Comparison of ENCODE assay signal across 30 cellular contexts in the genomic region with DNA sequence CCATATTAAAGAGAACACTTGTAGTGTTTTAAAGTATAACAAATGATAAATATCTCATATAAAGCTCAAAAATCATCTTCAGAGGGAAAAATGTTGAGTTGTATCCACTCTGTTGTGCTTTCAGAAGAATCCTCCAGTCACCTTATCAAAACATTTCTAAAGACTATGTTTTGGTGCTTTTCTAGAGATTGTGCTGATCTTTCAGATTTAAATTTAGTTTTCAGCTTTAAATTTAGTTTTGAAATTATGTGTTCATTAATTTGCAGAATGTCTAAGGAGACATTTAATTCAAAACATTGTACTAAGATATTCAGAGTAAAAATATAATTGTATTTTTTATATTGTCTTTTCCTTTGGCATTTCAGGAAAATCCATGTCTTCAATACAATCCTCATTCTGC.
"Had no signal": no experiment of that assay in that cellular context is flagged by ENCODE, and none has a peak within 500 bp of the region (broad histone marks: within the 10 kb centered on the region; RNA-seq: fewer than 3 reads in every experiment).

No MANE protein-coding gene starts in this region.

- DNase-seq: colonic mucosa; cortex of kidney; effector CD8-positive, alpha-beta T cell; effector memory CD8-positive, alpha-beta T cell; endodermal cell; erythroblast; esophagus squamous epithelium; foreskin fibroblast; foreskin melanocyte; gastrocnemius medialis; glutamatergic neuron; head of caudate nucleus; heart right ventricle; hippocampal formation; immature natural killer cell; islet precursor cell; kidney; kidney glomerular epithelial cell; left lung; left ventricle myocardium superior; lower lobe of right lung; mesenchymal stem cell; mucosa of descending colon; naive B cell; naive thymus-derived CD8-positive, alpha-beta T cell had no signal

- H3K27ac Mint-ChIP-seq: dendritic cell treated with granulocyte-macrophage colony-stimulating factor and Interleukin-4, amounts not matched to agents 40 ng/mL and 50 ng/mL, for 4 days; effector memory CD8-positive, alpha-beta T cell; endodermal cell; immature natural killer cell; mesothelial cell of epicardium; naive B cell; naive thymus-derived CD8-positive, alpha-beta T cell had no signal

- H3K4me3 Mint-ChIP-seq: dendritic cell treated with granulocyte-macrophage colony-stimulating factor and Interleukin-4, amounts not matched to agents 40 ng/mL and 50 ng/mL, for 4 days; effector memory CD8-positive, alpha-beta T cell; endodermal cell; immature natural killer cell; mesothelial cell of epicardium; naive B cell; naive thymus-derived CD8-positive, alpha-beta T cell had no signal

- H3K9me3 ChIP-seq: colonic mucosa, esophagus squamous epithelium, gastrocnemius medialis, left lung, lower lobe of right lung, mucosa of descending colon had no signal

- H3K4me1 Mint-ChIP-seq: immature natural killer cell; mesothelial cell of epicardium; naive B cell; naive thymus-derived CD8-positive, alpha-beta T cell had no signal

- H3K27me3 Mint-ChIP-seq: dendritic cell treated with granulocyte-macrophage colony-stimulating factor and Interleukin-4, amounts not matched to agents 40 ng/mL and 50 ng/mL, for 4 days; effector memory CD8-positive, alpha-beta T cell had no signal

- H3K36me3 Mint-ChIP-seq: immature natural killer cell; mesothelial cell of epicardium; naive B cell; naive thymus-derived CD8-positive, alpha-beta T cell had no signal

- H3K36me3 ChIP-seq: colonic mucosa, esophagus squamous epithelium, gastrocnemius medialis, heart right ventricle, left lung, lower lobe of right lung had no signal

- H3K27ac ChIP-seq: colonic mucosa, epithelial cell of prostate, esophagus squamous epithelium, gastrocnemius medialis, heart right ventricle, left lung, lower lobe of right lung had no signal

- ATAC-seq: effector memory CD8-positive, alpha-beta T cell; esophagus mucosa; gastrocnemius medialis; heart right ventricle; left lung; left ventricle myocardium superior; lower lobe of right lung; mucosa of descending colon; naive thymus-derived CD8-positive, alpha-beta T cell had no signal

- H3K4me1 ChIP-seq: colonic mucosa, esophagus squamous epithelium, gastrocnemius medialis, heart right ventricle, left lung, lower lobe of right lung had no signal

- H3K4me3 ChIP-seq: colonic mucosa, esophagus squamous epithelium, gastrocnemius medialis, heart right ventricle, left lung, lower lobe of right lung, mucosa of descending colon had no signal

- FAIRE-seq: endometrium, kidney had no signal

- H3K27me3 ChIP-seq: colonic mucosa, esophagus squamous epithelium, gastrocnemius medialis, heart right ventricle, left lung had no signal

- H3K9me3 Mint-ChIP-seq: dendritic cell treated with granulocyte-macrophage colony-stimulating factor and Interleukin-4, amounts not matched to agents 40 ng/mL and 50 ng/mL, for 4 days; endodermal cell; mesothelial cell of epicardium; naive B cell had no signal
